In genomic region chr13:26718146-26718545, GRCh38 we compare ENCODE assay signal across 26 cellular contexts. TPM values are rescaled to one million over a fixed set of nuclear protein-coding genes. Genes with fewer than 3 reads are reported as not detected.
"Had no signal": no experiment of that assay in that cellular context is flagged by ENCODE, and none has a peak within 500 bp of the region (broad histone marks: within the 10 kb centered on the region; RNA-seq: fewer than 3 reads in every experiment).

No MANE protein-coding gene starts in this region.

- H3K27ac Mint-ChIP-seq: natural killer cell treated with Interleukin-12 subunit alpha and Interleukin-12 subunit beta and Interleukin-15 and Interleukin-18, amount 100 ng/mL, for 72 hours; stimulated activated naive CD8-positive, alpha-beta T cell treated with anti-CD3 and anti-CD28 coated beads, Interleukin-15, Interleukin-2, amounts not matched to agents 100 ng/mL and 50 ng/mL, for 24 hours; type B pancreatic cell had no signal

- ATAC-seq: mucosa of descending colon; naive thymus-derived CD4-positive, alpha-beta T cell; natural killer cell treated with Interleukin-12 subunit alpha and Interleukin-12 subunit beta and Interleukin-15 and Interleukin-18, amount 100 ng/mL, for 72 hours; psoas muscle; right lobe of liver had no signal

- DNase-seq: hypothalamus; islet precursor cell; left ventricle myocardium inferior; mesendoderm; midbrain; mucosa of descending colon; naive thymus-derived CD4-positive, alpha-beta T cell; nucleus accumbens; psoas muscle; right lobe of liver; stimulated activated CD4-positive, alpha-beta T cell treated with anti-CD3 and anti-CD28 coated beads, Interleukin-1b, Interleukin-23, amount 100 ng/mL, for 48 hours; stimulated activated CD4-positive, alpha-beta T cell treated with anti-CD3 and anti-CD28 coated beads, Interleukin-2, amount 100 ng/mL, for 48 hours; stimulated activated naive CD4-positive, alpha-beta T cell; substantia nigra; uterus had no signal

- H3K27ac ChIP-seq: left ventricle myocardium inferior, parathyroid adenoma, psoas muscle, right lobe of liver, tibial nerve, uterus had no signal

- H3K36me3 ChIP-seq: left ventricle myocardium inferior, right lobe of liver, tibial nerve, uterus had no signal

- H3K9me3 Mint-ChIP-seq: natural killer cell treated with Interleukin-12 subunit alpha and Interleukin-12 subunit beta and Interleukin-15 and Interleukin-18, amount 100 ng/mL, for 72 hours; stimulated activated naive CD8-positive, alpha-beta T cell treated with anti-CD3 and anti-CD28 coated beads, Interleukin-15, Interleukin-2, amounts not matched to agents 100 ng/mL and 50 ng/mL, for 24 hours; type B pancreatic cell had no signal

- H3K4me3 Mint-ChIP-seq: naive thymus-derived CD4-positive, alpha-beta T cell; natural killer cell treated with Interleukin-12 subunit alpha and Interleukin-12 subunit beta and Interleukin-15 and Interleukin-18, amount 100 ng/mL, for 72 hours; stimulated activated naive CD8-positive, alpha-beta T cell treated with anti-CD3 and anti-CD28 coated beads, Interleukin-15, Interleukin-2, amounts not matched to agents 100 ng/mL and 50 ng/mL, for 24 hours; type B pancreatic cell had no signal

- H3K4me3 ChIP-seq: left ventricle myocardium inferior, lung, mucosa of descending colon, psoas muscle, right lobe of liver, smooth muscle cell, tibial nerve, uterus had no signal

- H3K27me3 ChIP-seq: right lobe of liver, tibial nerve, uterus had no signal

- H3K4me1 ChIP-seq: left ventricle myocardium inferior, parathyroid adenoma, psoas muscle, right lobe of liver, tibial nerve, uterus had no signal

- H3K27me3 Mint-ChIP-seq: natural killer cell treated with Interleukin-12 subunit alpha and Interleukin-12 subunit beta and Interleukin-15 and Interleukin-18, amount 100 ng/mL, for 72 hours; stimulated activated naive CD8-positive, alpha-beta T cell treated with anti-CD3 and anti-CD28 coated beads, Interleukin-15, Interleukin-2, amounts not matched to agents 100 ng/mL and 50 ng/mL, for 24 hours had no signal

- H3K36me3 Mint-ChIP-seq: naive thymus-derived CD4-positive, alpha-beta T cell; natural killer cell treated with Interleukin-12 subunit alpha and Interleukin-12 subunit beta and Interleukin-15 and Interleukin-18, amount 100 ng/mL, for 72 hours; type B pancreatic cell had no signal

- H3K9me3 ChIP-seq: left ventricle myocardium inferior, mucosa of descending colon, psoas muscle, right lobe of liver, tibial nerve, uterus had no signal

RNA-seq across cellular contexts. Expression of gene GPR12, which starts 42.4 kb away (rescaled TPM):
- total RNA-seq: kidney epithelial cell; mucosa of descending colon; myocyte; naive thymus-derived CD4-positive, alpha-beta T cell; natural killer cell treated with Interleukin-12 subunit alpha and Interleukin-12 subunit beta and Interleukin-15 and Interleukin-18, amount 100 ng/mL, for 72 hours; osteoblast; right lobe of liver; skeletal muscle tissue; smooth muscle cell; uterus had no signal
- polyA plus RNA-seq: lung; naive thymus-derived CD4-positive, alpha-beta T cell; smooth muscle cell had no signal
